8 cellular contexts compared by ENCODE assay signal in the genomic region with DNA sequence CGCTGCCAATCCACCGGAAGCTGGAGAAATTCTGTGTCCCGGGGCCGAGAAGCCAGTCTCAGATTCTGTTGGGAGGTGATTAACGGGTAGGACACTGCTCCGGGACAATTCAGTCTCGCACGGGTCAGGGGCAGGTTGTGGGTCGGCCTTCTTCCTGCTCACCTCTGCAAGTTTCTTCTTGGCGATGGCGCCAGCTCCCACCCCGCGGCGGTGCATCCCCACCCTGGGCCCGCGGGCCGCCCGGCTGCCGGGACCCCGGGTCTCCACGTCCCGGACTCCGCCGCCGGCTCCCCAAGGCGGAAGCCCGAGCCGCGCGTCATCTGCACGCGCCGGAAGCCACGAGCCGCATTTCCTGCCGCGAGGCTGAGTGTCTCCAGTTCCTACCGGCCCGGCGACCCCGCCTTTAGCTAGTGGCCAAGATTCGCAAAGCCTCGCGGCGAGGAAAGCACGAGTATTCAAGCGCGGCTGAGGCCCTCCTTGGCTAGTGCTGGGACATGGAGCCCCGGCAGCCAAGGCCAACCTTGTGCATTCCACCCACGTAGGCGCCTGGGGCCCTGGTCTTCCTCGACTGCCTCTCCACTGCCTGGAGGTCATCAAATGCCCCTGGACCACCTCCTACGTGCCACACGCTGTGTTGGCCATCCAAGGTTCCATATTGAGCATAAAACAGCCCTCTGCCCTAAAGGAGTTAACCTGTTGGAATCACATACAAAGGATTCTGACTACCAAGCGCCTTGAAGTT. TPM values are rescaled to one million over a fixed set of nuclear protein-coding genes. Genes with fewer than 3 reads are reported as not detected.
DNase-seq lines count a peak whose midpoint lies in the region; ATAC-seq, FAIRE-seq and TF ChIP-seq lines count a peak whose summit lies in the region.

Gene SNF8 (minus strand): TSS at position 324 of the 742 bp plus-strand sequence. CDS start 108 bp downstream, at position 216.

- no peaks in the 10 kb centered on the region for H3K9me3 ChIP-seq in A549
- H3K9me3 ChIP-seq in iPS-18c (ENCODE audit: control insufficient read depth, insufficient read depth, low read length), result no peaks in the 10 kb centered on the region
- no peaks in the 10 kb centered on the region for H3K9me3 ChIP-seq in skeletal muscle tissue (ENCODE audit: control insufficient read depth in 3 of 3, low read length in 3 of 3)

- peak within 1 kb of the TSS; percentile 90 to 93 (median 92) for H3K9ac ChIP-seq in skeletal muscle tissue (ENCODE audit: low read depth in 1 of 3, low read length in 3 of 3)

- DNase-seq in A549 (ENCODE audit: low read depth in 1 of 2, low spot score in 1 of 2) (peak; percentile 95 to 99), NCI-H2196 (lab: John Stamatoyannopoulos, UW; ENCODE audit: unreplicated experiment) (peak; percentile 94), T47D (ENCODE audit: low read depth in 1 of 2, low spot score in 1 of 2) (peak; percentile 95 to 98)

- H3K4me3 ChIP-seq in A549, result peak within 1 kb of the TSS; percentile 60
- H3K4me3 ChIP-seq in iPS-18c (ENCODE audit: insufficient read depth, low read depth, low read length), result peak within 1 kb of the TSS; percentile 95
- H3K4me3 ChIP-seq in skeletal muscle tissue (ENCODE audit: low read length in 3 of 3), result peak within 1 kb of the TSS; percentile 92 to 97 (median 93)

- peak within 1 kb of the TSS; percentile 72 for H3K4me2 ChIP-seq in A549

- WGBS in A549 (ENCODE audit: missing lambda C conversion rate), result 6% methylated on average over 28 of the region's 55 CpGs

- H3K4me1 ChIP-seq in A549 (peaks cover 19% of the 10 kb centered on the region; the same call in 2 of the 3 replicates), skeletal muscle tissue (ENCODE audit: control insufficient read depth in 3 of 3, insufficient read depth in 3 of 3, low read length in 3 of 3) (peaks cover 11 to 15% (median 13%) of the 10 kb centered on the region in 3 donors)

- peak; percentile 18 for FAIRE-seq in A549 (lab: Jason Lieb, UNC)

- TF ChIP-seq CTCF in A549 (IDR thresholded peaks at IDR 0.05), result no peak
- no peak for TF ChIP-seq CTCF in VCaP (conservative IDR thresholded peaks at IDR 0.05)

- TF ChIP-seq EP300 in A549 (IDR thresholded peaks at IDR 0.05), result no peak

- POLR2A ChIA-PET in A549 (lab: Yijun Ruan, JAX), result interaction anchor here (0.6 to 3.1 kb wide), 23 partner anchors 9 to 346 kb away, joined by 3 to 44 read pairs (median 6); partner anchors contain the start of genes ATP5MC1, IGF2BP1 and UBE2Z

- in situ Hi-C loops in T47D (cut with HindIII; ENCODE audit: low pct_unique_long_range_greater_than_20kb, low sequenced_read_pairs), result no loop called here

- peaks cover 7 to 14% (median 7%) of the 10 kb centered on the region in 3 donors for H3K36me3 ChIP-seq in skeletal muscle tissue (ENCODE audit: control insufficient read depth in 3 of 3, insufficient read depth in 3 of 3, low read length in 3 of 3)

- peak in 1 of 2 experiments; percentile 50; a peak in 4 of 5 replicates for TF ChIP-seq RAD21 in A549 (conservative IDR thresholded peaks at IDR 0.05 in 1 of 2, IDR thresholded peaks at IDR 0.05 in 1 of 2)

- peak; percentile 72 for TF ChIP-seq POLR2A in A549 (IDR thresholded peaks at IDR 0.05; ENCODE audit: low read length)

- H3K27ac ChIP-seq in A549 (peak within 1 kb of the TSS; percentile 86 to 92), VCaP (peak within 1 kb of the TSS; percentile 78), skeletal muscle tissue (ENCODE audit: low read depth, low read length) (peak within 1 kb of the TSS; percentile 84)

- ATAC-seq in A549 (peak; percentile 95 to 98), GM18868 (IDR thresholded peaks at IDR 0.05; ENCODE audit: unreplicated experiment) (peak; percentile 84), HG03108 (IDR thresholded peaks at IDR 0.05; ENCODE audit: unreplicated experiment) (peak; percentile 89)

- H3K27me3 ChIP-seq in skeletal muscle tissue (ENCODE audit: control insufficient read depth in 3 of 3, insufficient read depth in 3 of 3, low read length in 3 of 3), result no peaks in the 10 kb centered on the region

- CTCF ChIA-PET in A549 (lab: Yijun Ruan, JAX), result interaction anchor here (0.5 to 18.6 kb wide), 15 partner anchors 9 to 346 kb away, joined by 3 to 383 read pairs (median 4); partner anchors contain the start of gene IGF2BP1

TF ChIP-seq in A549, 52 proteins besides CTCF, POLR2A, EP300 and RAD21 (continues in another document):
- TF ChIP-seq TFCP2L1 (CRISPR knock-in tag; IDR thresholded peaks at IDR 0.05), result peak; percentile 95
- TF ChIP-seq HOXA7 (CRISPR knock-in tag; IDR thresholded peaks at IDR 0.05), result 0 out of 2 replicates have a peak, but pooled peaks have one; percentile 27
- TF ChIP-seq ZC3H11A (IDR thresholded peaks at IDR 0.05), result 0 out of 2 replicates have a peak, but pooled peaks have one; percentile 2
- peak; percentile 39; the same call in 2 of the 3 replicates for TF ChIP-seq SMC3 (IDR thresholded peaks at IDR 0.05)
- TF ChIP-seq HOXB13 (CRISPR knock-in tag; IDR thresholded peaks at IDR 0.05; ENCODE audit: low read depth), result peak; percentile 97
- TF ChIP-seq HDAC2 (IDR thresholded peaks at IDR 0.05), result peak; percentile 16; the same call in 1 of the 2 replicates
- TF ChIP-seq FOSL2 (IDR thresholded peaks at IDR 0.05), result no peak
- TF ChIP-seq FOSL2 (CRISPR knock-in tag; IDR thresholded peaks at IDR 0.05), result peak; percentile 47
- peak; percentile 20; the same call in 1 of the 2 replicates for TF ChIP-seq GATA3 (IDR thresholded peaks at IDR 0.05; ENCODE audit: borderline replicate concordance)
- peak; percentile 76 for TF ChIP-seq KDM5A (IDR thresholded peaks at IDR 0.05)
- TF ChIP-seq HOXB5 (CRISPR knock-in tag; IDR thresholded peaks at IDR 0.05), result peak; percentile 90
- no peak for TF ChIP-seq NR3C1 (IDR thresholded peaks at IDR 0.05)
- peak; percentile 75; the same call in 1 of the 2 replicates for TF ChIP-seq TP53 (CRISPR knock-in tag; IDR thresholded peaks at IDR 0.05)
- no peak for TF ChIP-seq CBX2 (IDR thresholded peaks at IDR 0.05; ENCODE audit: borderline replicate concordance, low read depth)
- TF ChIP-seq RNF2 (IDR thresholded peaks at IDR 0.05; ENCODE audit: borderline replicate concordance, low read depth), result no peak; the same call in 1 of the 2 replicates
- peak; percentile 57; the same call in 1 of the 2 replicates for TF ChIP-seq RFX5 (IDR thresholded peaks at IDR 0.05)
- peak; percentile 80; the same call in 1 of the 2 replicates for TF ChIP-seq HEYL (CRISPR knock-in tag; IDR thresholded peaks at IDR 0.05)
- TF ChIP-seq, protein P1, sequence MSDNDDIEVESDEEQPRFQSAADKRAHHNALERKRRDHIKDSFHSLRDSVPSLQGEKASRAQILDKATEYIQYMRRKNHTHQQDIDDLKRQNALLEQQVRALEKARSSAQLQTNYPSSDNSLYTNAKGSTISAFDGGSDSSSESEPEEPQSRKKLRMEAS (IDR thresholded peaks at IDR 0.05), result peak; percentile 98
- TF ChIP-seq HMGXB4 (CRISPR knock-in tag; IDR thresholded peaks at IDR 0.05; ENCODE audit: borderline replicate concordance), result peak; percentile 94
- TF ChIP-seq FOXS1 (CRISPR knock-in tag; IDR thresholded peaks at IDR 0.05), result peak; percentile 57; the same call in 1 of the 2 replicates
- no peak for TF ChIP-seq ZNF302 (CRISPR knock-in tag; IDR thresholded peaks at IDR 0.05)
- no peak for TF ChIP-seq CBX8 (IDR thresholded peaks at IDR 0.05)
- TF ChIP-seq MAZ (IDR thresholded peaks at IDR 0.05; ENCODE audit: borderline replicate concordance, low read depth, low read length), result 0 out of 2 replicates have a peak, but pooled peaks have one; percentile 19
- TF ChIP-seq HES2 (IDR thresholded peaks at IDR 0.05), result no peak
- peak; percentile 76; the same call in 1 of the 2 replicates for TF ChIP-seq ZSCAN20 (CRISPR knock-in tag; IDR thresholded peaks at IDR 0.05)
- TF ChIP-seq SREBF2 (IDR thresholded peaks at IDR 0.05), result 0 out of 2 replicates have a peak, but pooled peaks have one; percentile 10
- no peak; the same call in 1 of the 2 replicates for TF ChIP-seq POLR2AphosphoS2 (conservative IDR thresholded peaks at IDR 0.05; ENCODE audit: low read length)
- TF ChIP-seq, protein P2, sequence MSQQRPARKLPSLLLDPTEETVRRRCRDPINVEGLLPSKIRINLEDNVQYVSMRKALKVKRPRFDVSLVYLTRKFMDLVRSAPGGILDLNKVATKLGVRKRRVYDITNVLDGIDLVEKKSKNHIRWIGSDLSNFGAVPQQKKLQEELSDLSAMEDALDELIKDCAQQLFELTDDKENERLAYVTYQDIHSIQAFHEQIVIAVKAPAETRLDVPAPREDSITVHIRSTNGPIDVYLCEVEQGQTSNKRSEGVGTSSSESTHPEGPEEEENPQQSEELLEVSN (IDR thresholded peaks at IDR 0.05; ENCODE audit: borderline replicate concordance, low read depth), result peak; percentile 97

RNA-seq across cellular contexts. Expression of gene SNF8, which starts in this region (rescaled TPM):
- polyA plus RNA-seq in A549 (2011; rRNA removed) (187 and 209 TPM in 2 replicates), A549 (2017; fragmentation: RNase III; extraction: RNeasy Plus Mini Kit Qiagen cat#74134 plus additional on column Dnase treatment) (298 to 323 TPM (median 320 TPM) in 3 replicates)
- polyA plus RNA-seq in A549 (2012; cell fraction: cytosol; rRNA removed), result 368 and 375 TPM in 2 replicates
- polyA plus RNA-seq in A549 (2012; cell fraction: nucleus; rRNA removed), result 159 and 183 TPM in 2 replicates
- 162 TPM in 2 replicates for polyA minus RNA-seq in A549 (2011; rRNA and poly(A)+ RNA removed)
- total RNA-seq in skeletal muscle tissue, result 47.5 TPM

Comparison
In these comparisons a context has a peak if more than half of its experiments do, and no peak if none do; other contexts are left out.
1. Peak in every context shown above with its lines: DNase-seq, ATAC-seq, H3K4me3 ChIP-seq and H3K27ac ChIP-seq.